In genomic region chr10:83489161-83489560, GRCh38 we compare ENCODE assay signal across 29 cellular contexts.
DNase-seq lines count a peak whose midpoint lies in the region; ATAC-seq, FAIRE-seq and TF ChIP-seq lines count a peak whose summit lies in the region.
"Had no signal": no experiment of that assay in that cellular context is flagged by ENCODE, and none has a peak within 500 bp of the region (broad histone marks: within the 10 kb centered on the region; RNA-seq: fewer than 3 reads in every experiment).

No MANE protein-coding gene starts in this region.

- H3K9me3 ChIP-seq in HepG2 (ENCODE audit: low read length) (peaks cover 79% of the 10 kb centered on the region), right lobe of liver (no peaks in the 10 kb centered on the region)
- H3K9me3 ChIP-seq: A549; BE2C; BLaER1; BLaER1 treated with 17β-estradiol and CSF1 and Interleukin-3, amounts not matched to agents 10 nM and 100 nM; Caco-2 had no signal

- H3K4me3 ChIP-seq in HepG2 (replicated peaks in 1 of 3; ENCODE audit: insufficient read depth in 1 of 3, low read depth in 2 of 3, low read length in 3 of 3) (no peak overlapping the region), right lobe of liver (no peak overlapping the region)
- H3K4me3 ChIP-seq: A549; BLaER1; BLaER1 treated with 17β-estradiol and CSF1 and Interleukin-3, amounts not matched to agents 10 nM and 100 nM had no signal

- no TSS peak for BruUV-seq in HepG2 (replicated peaks; lab: Mats Ljungman, UMichigan)

- TF ChIP-seq CTCF in HepG2 (CRISPR knock-in tag; IDR thresholded peaks at IDR 0.05) (no peak), right lobe of liver (IDR thresholded peaks at IDR 0.05) (no peak)

- H3K36me3 ChIP-seq in HepG2 (replicated peaks in 1 of 2; ENCODE audit: control insufficient read depth in 1 of 2, insufficient read depth in 2 of 2, low read length in 2 of 2), result no peaks in the 10 kb centered on the region
- no peaks in the 10 kb centered on the region for H3K36me3 ChIP-seq in right lobe of liver
- H3K36me3 ChIP-seq: BE2C; BLaER1; BLaER1 treated with 17β-estradiol and CSF1 and Interleukin-3, amounts not matched to agents 10 nM and 100 nM had no signal

- in situ Hi-C loops in HepG2 (cut with HindIII; ENCODE audit: extremely low pct_ligation_motif_present, low pct_unique_long_range_greater_than_20kb), result no loop called here

- TF ChIP-seq POLR2A in HepG2 (IDR thresholded peaks at IDR 0.05; ENCODE audit: insufficient read depth in 1 of 2, low read depth in 2 of 2, low read length in 2 of 2), result no peak
- TF ChIP-seq POLR2A in right lobe of liver (IDR thresholded peaks at IDR 0.05), result no peak

- H3K9ac ChIP-seq in HepG2 (ENCODE audit: insufficient read depth, low read depth, low read length), result no peak overlapping the region
- H3K9ac ChIP-seq: BLaER1; BLaER1 treated with 17β-estradiol and CSF1 and Interleukin-3, amounts not matched to agents 10 nM and 100 nM had no signal

- 3% methylated on average over 1 of the region's 1 CpG for WGBS in HepG2 (ENCODE audit: low lambda C conversion rate)
- WGBS in right lobe of liver (ENCODE audit: insufficient coverage, low coverage, low lambda C conversion rate, missing lambda C conversion rate), result 33% methylated on average over 1 of the region's 1 CpG

- TF ChIP-seq EP300 in HepG2 (IDR thresholded peaks at IDR 0.05; ENCODE audit: low read depth in 2 of 2, low read length in 2 of 2) (no peak), HepG2 (CRISPR knock-in tag; IDR thresholded peaks at IDR 0.05; ENCODE audit: borderline replicate concordance) (no peak)

- no peaks in the 10 kb centered on the region for H4K20me1 ChIP-seq in HepG2 (ENCODE audit: insufficient read depth, low read length)
- H4K20me1 ChIP-seq: BLaER1; BLaER1 treated with 17β-estradiol and CSF1 and Interleukin-3, amounts not matched to agents 10 nM and 100 nM had no signal

- no peak overlapping the region for H3K4me2 ChIP-seq in HepG2 (ENCODE audit: low read depth, low read length)
- H3K4me2 ChIP-seq: A549; BLaER1; BLaER1 treated with 17β-estradiol and CSF1 and Interleukin-3, amounts not matched to agents 10 nM and 100 nM had no signal

- DNase-seq in HepG2 (ENCODE audit: low spot score) (no peak), right lobe of liver (no peak)
- DNase-seq: 8988T; ACHN; AML-193; BE2C; C1 segment of cervical spinal cord; Caco-2; Calu3; CD4-positive, alpha-beta memory T cell; CD4-positive, alpha-beta T cell; CD4-positive, CD25-positive, alpha-beta regulatory T cell; CD8-positive, alpha-beta memory T cell; CD8-positive, alpha-beta T cell; COR-L47; DMS 273 treated with DMSO at 0.1 percent for 48 hours; DMS153; DMS53; DMS79; DMS79 treated with DMSO at 0.1 percent for 48 hours; DND-41; EL had no signal

- no peak for FAIRE-seq in HepG2 (lab: Jason Lieb, UNC)
- FAIRE-seq: A204.1, A549, D721Med had no signal

- H3K27ac ChIP-seq in HepG2 (ENCODE audit: extremely low read length, insufficient read depth, low read length) (no peak overlapping the region), right lobe of liver (no peak overlapping the region)
- H3K27ac ChIP-seq: 22Rv1; A549; BLaER1; BLaER1 treated with 17β-estradiol and CSF1 and Interleukin-3, amounts not matched to agents 10 nM and 100 nM; C4-2B had no signal

- intact Hi-C loops in HepG2 (cut with micrococcal nuclease; ENCODE audit: unreplicated experiment) (no loop called here), right lobe of liver (cut with DNase I) (no loop called here)

- TF ChIP-seq RAD21 in HepG2 (CRISPR knock-in tag; IDR thresholded peaks at IDR 0.05), result no peak

- H3K27me3 ChIP-seq in HepG2 (ENCODE audit: control insufficient read depth in 1 of 2, insufficient read depth in 2 of 2, low read length in 2 of 2), result no peaks in the 10 kb centered on the region
- H3K27me3 ChIP-seq in right lobe of liver, result no peaks in the 10 kb centered on the region
- H3K27me3 ChIP-seq: BE2C; BLaER1; BLaER1 treated with 17β-estradiol and CSF1 and Interleukin-3, amounts not matched to agents 10 nM and 100 nM had no signal

- H2AFZ ChIP-seq in HepG2 (ENCODE audit: low read length), result no peak overlapping the region

- POLR2A ChIA-PET in HepG2 (lab: Yijun Ruan, JAX), result no interaction called here

- ATAC-seq in HepG2 (no peak), right lobe of liver (no peak)
- ATAC-seq: A549; CD8-positive, alpha-beta T cell had no signal

- no peaks in the 10 kb centered on the region for H3K79me2 ChIP-seq in HepG2 (ENCODE audit: insufficient read depth, low read length)

- H3K4me1 ChIP-seq in HepG2 (ENCODE audit: insufficient read depth, low read length), result no peaks in the 10 kb centered on the region
- H3K4me1 ChIP-seq in right lobe of liver, result no peaks in the 10 kb centered on the region
- H3K4me1 ChIP-seq: A549; BE2C; BLaER1; BLaER1 treated with 17β-estradiol and CSF1 and Interleukin-3, amounts not matched to agents 10 nM and 100 nM had no signal

- CTCF ChIA-PET in HepG2 (lab: Yijun Ruan, JAX; ENCODE audit: low intra/inter-chr PET ratio, low total read pairs), result no interaction called here

TF ChIP-seq in HepG2, 621 proteins besides CTCF, POLR2A, EP300 and RAD21:
- TF ChIP-seq PCBP1 (IDR thresholded peaks at IDR 0.05; ENCODE audit: borderline replicate concordance, low read depth, low read length), result 0 out of 2 replicates have a peak, but pooled peaks have one; percentile 39
- TF ChIP-seq PCBP2 (optimal IDR thresholded peaks at IDR 0.05; ENCODE audit: low read depth, low read length, poor library complexity, severe bottlenecking), result peak; percentile 78
- no peak for TF ChIP-seq ZNF776 (CRISPR knock-in tag; IDR thresholded peaks at IDR 0.05)
- TF ChIP-seq HNRNPK (IDR thresholded peaks at IDR 0.05; ENCODE audit: low read depth, low read length, poor library complexity, severe bottlenecking), result peak; percentile 75
